ENCODE assay signal across 19 cellular contexts in genomic region chr20:53255102-53255710, GRCh38.
"Had no signal": no experiment of that assay in that cellular context is flagged by ENCODE, and none has a peak within 500 bp of the region (broad histone marks: within the 10 kb centered on the region; RNA-seq: fewer than 3 reads in every experiment).

No MANE protein-coding gene starts in this region.

- H3K36me3 Mint-ChIP-seq: activated naive CD8-positive, alpha-beta T cell treated with anti-CD3 and anti-CD28 coated beads, Interleukin-2, amount 10 ng/mL, durations not matched to agents 7 days and 5 days had no signal

- H3K4me3 Mint-ChIP-seq: activated naive CD8-positive, alpha-beta T cell treated with anti-CD3 and anti-CD28 coated beads, Interleukin-2, amount 10 ng/mL, durations not matched to agents 7 days and 5 days; effector memory CD8-positive, alpha-beta T cell; naive thymus-derived CD4-positive, alpha-beta T cell; stimulated activated memory B cell treated with anti-CD40 and anti-IgM and Interleukin-4, amounts not matched to agents 10 μg/mL and 1 μg/mL and 100 μg/mL, for 72 hours; T-helper 1 cell treated with Interleukin-12 subunit alpha and Interleukin-12 subunit beta and Interleukin-4 antibody, amounts not matched to agents 30 μg/mL and 1 μg/mL, for 36 hours had no signal

- H3K9me3 Mint-ChIP-seq: activated naive CD8-positive, alpha-beta T cell treated with anti-CD3 and anti-CD28 coated beads, Interleukin-2, amount 10 ng/mL, durations not matched to agents 7 days and 5 days; stimulated activated memory B cell treated with anti-CD40 and anti-IgM and Interleukin-4, amounts not matched to agents 10 μg/mL and 1 μg/mL and 100 μg/mL, for 72 hours had no signal

- ATAC-seq: effector memory CD8-positive, alpha-beta T cell; foreskin keratinocyte; mucosa of descending colon; naive thymus-derived CD4-positive, alpha-beta T cell; pancreas; sciatic nerve; stimulated activated memory B cell treated with anti-CD40 and anti-IgM and Interleukin-4, amounts not matched to agents 10 μg/mL and 1 μg/mL and 100 μg/mL, for 72 hours had no signal

- H3K27ac Mint-ChIP-seq: activated naive CD8-positive, alpha-beta T cell treated with anti-CD3 and anti-CD28 coated beads, Interleukin-2, amount 10 ng/mL, durations not matched to agents 7 days and 5 days; effector memory CD8-positive, alpha-beta T cell; stimulated activated memory B cell treated with anti-CD40 and anti-IgM and Interleukin-4, amounts not matched to agents 10 μg/mL and 1 μg/mL and 100 μg/mL, for 72 hours; T-helper 1 cell treated with Interleukin-12 subunit alpha and Interleukin-12 subunit beta and Interleukin-4 antibody, amounts not matched to agents 30 μg/mL and 1 μg/mL, for 36 hours had no signal

- H3K4me1 Mint-ChIP-seq: activated naive CD8-positive, alpha-beta T cell treated with anti-CD3 and anti-CD28 coated beads, Interleukin-2, amount 10 ng/mL, durations not matched to agents 7 days and 5 days; stimulated activated memory B cell treated with anti-CD40 and anti-IgM and Interleukin-4, amounts not matched to agents 10 μg/mL and 1 μg/mL and 100 μg/mL, for 72 hours had no signal

- DNase-seq: activated effector memory CD4-positive, alpha-beta T cell treated with Interleukin-2 at 50 U/mL for 16 hours; activated naive CD8-positive, alpha-beta T cell treated with anti-CD3 and anti-CD28 coated beads, Interleukin-2, amount 10 ng/mL, durations not matched to agents 7 days and 5 days; anterior cingulate cortex; brain microvascular endothelial cell; cerebellar nuclear complex; dermis blood vessel endothelial cell; effector memory CD8-positive, alpha-beta T cell; foreskin keratinocyte; glutamatergic neuron; left ventricle myocardium inferior; mucosa of descending colon; naive thymus-derived CD4-positive, alpha-beta T cell; pancreas; substantia nigra; uterus; WERI-Rb-1 had no signal

- H3K27me3 Mint-ChIP-seq: activated naive CD8-positive, alpha-beta T cell treated with anti-CD3 and anti-CD28 coated beads, Interleukin-2, amount 10 ng/mL, durations not matched to agents 7 days and 5 days; naive thymus-derived CD4-positive, alpha-beta T cell; stimulated activated memory B cell treated with anti-CD40 and anti-IgM and Interleukin-4, amounts not matched to agents 10 μg/mL and 1 μg/mL and 100 μg/mL, for 72 hours had no signal
